1 cellular context compared by ENCODE assay signal in the genomic region with DNA sequence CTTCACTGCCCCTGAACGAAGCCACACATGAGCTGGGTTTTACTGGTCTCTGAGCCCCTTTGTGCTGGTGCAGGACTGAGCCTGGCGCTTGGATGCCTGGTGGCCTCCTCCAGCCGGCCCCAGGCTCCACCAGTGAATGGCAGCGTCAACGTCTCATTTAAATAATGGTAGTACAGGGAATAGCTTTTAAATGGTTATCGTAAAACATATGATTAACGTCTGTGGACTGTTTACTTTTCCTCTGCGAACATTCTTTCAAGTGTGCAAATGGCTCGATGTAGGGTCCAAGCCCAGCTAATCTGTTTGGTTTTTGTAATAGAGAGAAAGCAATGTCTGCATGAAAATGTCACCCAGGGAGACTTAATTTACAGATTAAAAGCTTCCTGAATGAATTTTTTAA.
TF ChIP-seq lines count a peak whose summit lies in the region.

No MANE protein-coding gene starts in this region.

TF ChIP-seq in GM23338, 12 proteins besides CTCF, POLR2A, EP300 and RAD21:
- TF ChIP-seq ZNF331 (CRISPR knock-in tag; IDR thresholded peaks at IDR 0.05; ENCODE audit: low read depth) (no peak), NANOG (IDR thresholded peaks at IDR 0.05; ENCODE audit: borderline replicate concordance) (no peak), CREB1 (CRISPR knock-in tag; IDR thresholded peaks at IDR 0.05; ENCODE audit: low read depth) (no peak), POLR2AphosphoS5 (IDR thresholded peaks at IDR 0.05; ENCODE audit: low read depth) (no peak), ZNF114 (CRISPR knock-in tag; IDR thresholded peaks at IDR 0.05) (no peak), STAT1 (IDR thresholded peaks at IDR 0.05; ENCODE audit: unreplicated experiment) (no peak), JUNB (IDR thresholded peaks at IDR 0.05; ENCODE audit: unreplicated experiment) (no peak), EZH2 (IDR thresholded peaks at IDR 0.05; ENCODE audit: low read depth, unreplicated experiment) (no peak), EZH2phosphoT487 (IDR thresholded peaks at IDR 0.05; ENCODE audit: unreplicated experiment) (no peak)
- TF ChIP-seq, protein P1, sequence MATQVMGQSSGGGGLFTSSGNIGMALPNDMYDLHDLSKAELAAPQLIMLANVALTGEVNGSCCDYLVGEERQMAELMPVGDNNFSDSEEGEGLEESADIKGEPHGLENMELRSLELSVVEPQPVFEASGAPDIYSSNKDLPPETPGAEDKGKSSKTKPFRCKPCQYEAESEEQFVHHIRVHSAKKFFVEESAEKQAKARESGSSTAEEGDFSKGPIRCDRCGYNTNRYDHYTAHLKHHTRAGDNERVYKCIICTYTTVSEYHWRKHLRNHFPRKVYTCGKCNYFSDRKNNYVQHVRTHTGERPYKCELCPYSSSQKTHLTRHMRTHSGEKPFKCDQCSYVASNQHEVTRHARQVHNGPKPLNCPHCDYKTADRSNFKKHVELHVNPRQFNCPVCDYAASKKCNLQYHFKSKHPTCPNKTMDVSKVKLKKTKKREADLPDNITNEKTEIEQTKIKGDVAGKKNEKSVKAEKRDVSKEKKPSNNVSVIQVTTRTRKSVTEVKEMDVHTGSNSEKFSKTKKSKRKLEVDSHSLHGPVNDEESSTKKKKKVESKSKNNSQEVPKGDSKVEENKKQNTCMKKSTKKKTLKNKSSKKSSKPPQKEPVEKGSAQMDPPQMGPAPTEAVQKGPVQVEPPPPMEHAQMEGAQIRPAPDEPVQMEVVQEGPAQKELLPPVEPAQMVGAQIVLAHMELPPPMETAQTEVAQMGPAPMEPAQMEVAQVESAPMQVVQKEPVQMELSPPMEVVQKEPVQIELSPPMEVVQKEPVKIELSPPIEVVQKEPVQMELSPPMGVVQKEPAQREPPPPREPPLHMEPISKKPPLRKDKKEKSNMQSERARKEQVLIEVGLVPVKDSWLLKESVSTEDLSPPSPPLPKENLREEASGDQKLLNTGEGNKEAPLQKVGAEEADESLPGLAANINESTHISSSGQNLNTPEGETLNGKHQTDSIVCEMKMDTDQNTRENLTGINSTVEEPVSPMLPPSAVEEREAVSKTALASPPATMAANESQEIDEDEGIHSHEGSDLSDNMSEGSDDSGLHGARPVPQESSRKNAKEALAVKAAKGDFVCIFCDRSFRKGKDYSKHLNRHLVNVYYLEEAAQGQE (IDR thresholded peaks at IDR 0.05; ENCODE audit: unreplicated experiment): no peak
- TF ChIP-seq, protein P2, sequence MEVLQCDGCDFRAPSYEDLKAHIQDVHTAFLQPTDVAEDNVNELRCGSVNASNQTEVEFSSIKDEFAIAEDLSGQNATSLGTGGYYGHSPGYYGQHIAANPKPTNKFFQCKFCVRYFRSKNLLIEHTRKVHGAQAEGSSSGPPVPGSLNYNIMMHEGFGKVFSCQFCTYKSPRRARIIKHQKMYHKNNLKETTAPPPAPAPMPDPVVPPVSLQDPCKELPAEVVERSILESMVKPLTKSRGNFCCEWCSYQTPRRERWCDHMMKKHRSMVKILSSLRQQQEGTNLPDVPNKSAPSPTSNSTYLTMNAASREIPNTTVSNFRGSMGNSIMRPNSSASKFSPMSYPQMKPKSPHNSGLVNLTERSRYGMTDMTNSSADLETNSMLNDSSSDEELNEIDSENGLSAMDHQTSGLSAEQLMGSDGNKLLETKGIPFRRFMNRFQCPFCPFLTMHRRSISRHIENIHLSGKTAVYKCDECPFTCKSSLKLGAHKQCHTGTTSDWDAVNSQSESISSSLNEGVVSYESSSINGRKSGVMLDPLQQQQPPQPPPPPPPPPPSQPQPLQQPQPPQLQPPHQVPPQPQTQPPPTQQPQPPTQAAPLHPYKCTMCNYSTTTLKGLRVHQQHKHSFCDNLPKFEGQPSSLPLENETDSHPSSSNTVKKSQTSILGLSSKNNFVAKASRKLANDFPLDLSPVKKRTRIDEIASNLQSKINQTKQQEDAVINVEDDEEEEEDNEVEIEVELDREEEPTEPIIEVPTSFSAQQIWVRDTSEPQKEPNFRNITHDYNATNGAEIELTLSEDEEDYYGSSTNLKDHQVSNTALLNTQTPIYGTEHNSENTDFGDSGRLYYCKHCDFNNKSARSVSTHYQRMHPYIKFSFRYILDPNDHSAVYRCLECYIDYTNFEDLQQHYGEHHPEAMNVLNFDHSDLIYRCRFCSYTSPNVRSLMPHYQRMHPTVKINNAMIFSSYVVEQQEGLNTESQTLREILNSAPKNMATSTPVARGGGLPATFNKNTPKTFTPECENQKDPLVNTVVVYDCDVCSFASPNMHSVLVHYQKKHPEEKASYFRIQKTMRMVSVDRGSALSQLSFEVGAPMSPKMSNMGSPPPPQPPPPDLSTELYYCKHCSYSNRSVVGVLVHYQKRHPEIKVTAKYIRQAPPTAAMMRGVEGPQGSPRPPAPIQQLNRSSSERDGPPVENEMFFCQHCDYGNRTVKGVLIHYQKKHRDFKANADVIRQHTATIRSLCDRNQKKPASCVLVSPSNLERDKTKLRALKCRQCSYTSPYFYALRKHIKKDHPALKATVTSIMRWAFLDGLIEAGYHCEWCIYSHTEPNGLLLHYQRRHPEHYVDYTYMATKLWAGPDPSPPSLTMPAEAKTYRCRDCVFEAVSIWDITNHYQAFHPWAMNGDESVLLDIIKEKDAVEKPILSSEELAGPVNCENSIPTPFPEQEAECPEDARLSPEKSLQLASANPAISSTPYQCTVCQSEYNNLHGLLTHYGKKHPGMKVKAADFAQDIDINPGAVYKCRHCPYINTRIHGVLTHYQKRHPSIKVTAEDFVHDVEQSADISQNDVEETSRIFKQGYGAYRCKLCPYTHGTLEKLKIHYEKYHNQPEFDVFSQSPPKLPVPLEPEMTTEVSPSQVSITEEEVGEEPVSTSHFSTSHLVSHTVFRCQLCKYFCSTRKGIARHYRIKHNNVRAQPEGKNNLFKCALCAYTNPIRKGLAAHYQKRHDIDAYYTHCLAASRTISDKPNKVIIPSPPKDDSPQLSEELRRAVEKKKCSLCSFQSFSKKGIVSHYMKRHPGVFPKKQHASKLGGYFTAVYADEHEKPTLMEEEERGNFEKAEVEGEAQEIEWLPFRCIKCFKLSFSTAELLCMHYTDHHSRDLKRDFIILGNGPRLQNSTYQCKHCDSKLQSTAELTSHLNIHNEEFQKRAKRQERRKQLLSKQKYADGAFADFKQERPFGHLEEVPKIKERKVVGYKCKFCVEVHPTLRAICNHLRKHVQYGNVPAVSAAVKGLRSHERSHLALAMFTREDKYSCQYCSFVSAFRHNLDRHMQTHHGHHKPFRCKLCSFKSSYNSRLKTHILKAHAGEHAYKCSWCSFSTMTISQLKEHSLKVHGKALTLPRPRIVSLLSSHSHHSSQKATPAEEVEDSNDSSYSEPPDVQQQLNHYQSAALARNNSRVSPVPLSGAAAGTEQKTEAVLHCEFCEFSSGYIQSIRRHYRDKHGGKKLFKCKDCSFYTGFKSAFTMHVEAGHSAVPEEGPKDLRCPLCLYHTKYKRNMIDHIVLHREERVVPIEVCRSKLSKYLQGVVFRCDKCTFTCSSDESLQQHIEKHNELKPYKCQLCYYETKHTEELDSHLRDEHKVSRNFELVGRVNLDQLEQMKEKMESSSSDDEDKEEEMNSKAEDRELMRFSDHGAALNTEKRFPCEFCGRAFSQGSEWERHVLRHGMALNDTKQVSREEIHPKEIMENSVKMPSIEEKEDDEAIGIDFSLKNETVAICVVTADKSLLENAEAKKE (CRISPR knock-in tag; IDR thresholded peaks at IDR 0.05): no peak
- TF ChIP-seq, protein P3, sequence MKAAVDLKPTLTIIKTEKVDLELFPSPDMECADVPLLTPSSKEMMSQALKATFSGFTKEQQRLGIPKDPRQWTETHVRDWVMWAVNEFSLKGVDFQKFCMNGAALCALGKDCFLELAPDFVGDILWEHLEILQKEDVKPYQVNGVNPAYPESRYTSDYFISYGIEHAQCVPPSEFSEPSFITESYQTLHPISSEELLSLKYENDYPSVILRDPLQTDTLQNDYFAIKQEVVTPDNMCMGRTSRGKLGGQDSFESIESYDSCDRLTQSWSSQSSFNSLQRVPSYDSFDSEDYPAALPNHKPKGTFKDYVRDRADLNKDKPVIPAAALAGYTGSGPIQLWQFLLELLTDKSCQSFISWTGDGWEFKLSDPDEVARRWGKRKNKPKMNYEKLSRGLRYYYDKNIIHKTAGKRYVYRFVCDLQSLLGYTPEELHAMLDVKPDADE (IDR thresholded peaks at IDR 0.05): no peak
